14 cellular contexts compared by ENCODE assay signal in genomic region chr2:30716117-30716900, GRCh38.
DNase-seq lines count a peak whose midpoint lies in the region; ATAC-seq and TF ChIP-seq lines count a peak whose summit lies in the region.
"Had no signal": no experiment of that assay in that cellular context is flagged by ENCODE, and none has a peak within 500 bp of the region (broad histone marks: within the 10 kb centered on the region; RNA-seq: fewer than 3 reads in every experiment).

No MANE protein-coding gene starts in this region.

- peaks cover 4% of the 10 kb centered on the region for H3K9me3 Mint-ChIP-seq in progenitor cell of endocrine pancreas (ENCODE audit: low read depth)
- H3K9me3 Mint-ChIP-seq: CD4-positive, CD25-positive, alpha-beta regulatory T cell had no signal

- H3K9me3 ChIP-seq in right atrium auricular region = no peaks in the 10 kb centered on the region

- DNase-seq in right atrium auricular region (ENCODE audit: low spot score) (peak; percentile 44), left ventricle myocardium superior (no peak), ecto neural progenitor cell (ENCODE audit: low spot score) (peak; percentile 28), progenitor cell of endocrine pancreas (ENCODE audit: low spot score, unreplicated experiment) (no peak)
- DNase-seq in stimulated activated CD4-positive, alpha-beta T cell treated with anti-CD3 and anti-CD28 coated beads, Interleukin-2, amount 100 ng/mL, for 48 hours = no peak
- DNase-seq: ACHN; AML-193; CD4-positive, CD25-positive, alpha-beta regulatory T cell; NCI-H1105; NCI-H187; NCI-H345 had no signal

- no peak overlapping the region for H3K27ac Mint-ChIP-seq in progenitor cell of endocrine pancreas

- no peak overlapping the region for H3K27ac ChIP-seq in right atrium auricular region
- H3K27ac ChIP-seq: SK-N-MC had no signal

- H3K36me3 ChIP-seq in right atrium auricular region = no peaks in the 10 kb centered on the region

- H3K4me1 Mint-ChIP-seq in progenitor cell of endocrine pancreas (ENCODE audit: low read depth) = peaks cover 23% of the 10 kb centered on the region

- H3K4me3 ChIP-seq in right atrium auricular region = no peak overlapping the region
- H3K4me3 ChIP-seq: SK-N-MC had no signal

- H3K4me3 Mint-ChIP-seq in progenitor cell of endocrine pancreas (ENCODE audit: low read depth) = no peak overlapping the region
- H3K4me3 Mint-ChIP-seq: CD4-positive, CD25-positive, alpha-beta regulatory T cell had no signal

- TF ChIP-seq CTCF in right atrium auricular region (IDR thresholded peaks at IDR 0.05) (no peak), progenitor cell of endocrine pancreas (IDR thresholded peaks at IDR 0.05; ENCODE audit: unreplicated experiment) (peak; percentile 14)

- no peak for ATAC-seq in left ventricle myocardium superior
- ATAC-seq in GM21381 (IDR thresholded peaks at IDR 0.05; ENCODE audit: unreplicated experiment) = no peak
- no peak for ATAC-seq in HG02870 (IDR thresholded peaks at IDR 0.05; ENCODE audit: unreplicated experiment)

- no peaks in the 10 kb centered on the region for H3K4me1 ChIP-seq in right atrium auricular region

- no peaks in the 10 kb centered on the region for H3K27me3 ChIP-seq in right atrium auricular region

- peaks cover 2% of the 10 kb centered on the region for H3K36me3 Mint-ChIP-seq in progenitor cell of endocrine pancreas (ENCODE audit: insufficient read depth)
- H3K36me3 Mint-ChIP-seq: CD4-positive, CD25-positive, alpha-beta regulatory T cell had no signal

- intact Hi-C loops in left ventricle myocardium superior (cut with micrococcal nuclease) = no loop called here

- peaks cover 21% of the 10 kb centered on the region for H3K27me3 Mint-ChIP-seq in progenitor cell of endocrine pancreas

Comparison
In these comparisons a context has a peak if more than half of its experiments do, and no peak if none do; other contexts are left out.
1. DNase-seq: peak in right atrium auricular region (single experiment) and ecto neural progenitor cell (single experiment); none in left ventricle myocardium superior (single experiment), progenitor cell of endocrine pancreas (single experiment) and stimulated activated CD4-positive, alpha-beta T cell treated with anti-CD3 and anti-CD28 coated beads, Interleukin-2, amount 100 ng/mL, for 48 hours (0 of 2).